In the genomic region with DNA sequence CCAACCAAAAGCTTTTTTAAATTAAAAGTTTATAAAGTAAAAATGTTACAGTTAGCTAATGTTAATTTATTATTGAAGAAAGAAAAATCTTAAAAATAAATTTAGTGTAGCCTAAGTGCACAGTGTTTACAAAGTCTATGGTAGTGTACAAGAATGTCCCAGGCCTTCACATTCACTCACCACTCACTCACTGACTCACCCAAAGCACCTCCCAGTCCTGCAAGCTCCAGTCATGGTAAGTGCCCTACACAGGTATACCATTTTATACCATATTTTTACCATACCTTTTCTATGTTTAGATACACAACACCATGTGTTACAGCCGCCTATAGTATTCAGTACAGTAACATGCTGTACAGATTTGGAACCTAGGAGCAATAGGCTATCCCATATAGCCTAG, we compare ENCODE assay signal across 20 cellular contexts.
"Had no signal": no experiment of that assay in that cellular context is flagged by ENCODE, and none has a peak within 500 bp of the region (broad histone marks: within the 10 kb centered on the region; RNA-seq: fewer than 3 reads in every experiment).

No MANE protein-coding gene starts in this region.

- H3K4me3 ChIP-seq: coronary artery, gastroesophageal sphincter, lung, psoas muscle, spleen had no signal

- H3K27me3 ChIP-seq: gastroesophageal sphincter, spleen had no signal

- H3K36me3 ChIP-seq: neutrophil had no signal

- H3K9me3 ChIP-seq: gastroesophageal sphincter, neutrophil, psoas muscle, spleen had no signal

- ATAC-seq: esophagus mucosa; gastroesophageal sphincter; left colon; left ventricle myocardium superior; naive thymus-derived CD8-positive, alpha-beta T cell; psoas muscle; sciatic nerve; stimulated activated memory B cell treated with anti-CD40 and anti-IgM and Interleukin-4, amounts not matched to agents 10 μg/mL and 1 μg/mL and 100 μg/mL, for 72 hours; stimulated activated naive CD8-positive, alpha-beta T cell treated with anti-CD3 and anti-CD28 coated beads, Interleukin-15, amount 100 ng/mL, for 72 hours had no signal

- FAIRE-seq: kidney had no signal

- H3K27ac ChIP-seq: coronary artery, gastroesophageal sphincter, neutrophil, psoas muscle, spleen had no signal

- DNase-seq: effector CD8-positive, alpha-beta T cell; glutamatergic neuron; kidney; left colon; left ventricle myocardium superior; naive thymus-derived CD8-positive, alpha-beta T cell; psoas muscle; spleen; stimulated activated CD4-positive, alpha-beta T cell treated with anti-CD3 and anti-CD28 coated beads, Interleukin-15, amount 100 ng/mL, for 24 hours; stimulated activated CD4-positive, alpha-beta T cell treated with anti-CD3 and anti-CD28 coated beads, Interleukin-1b, Interleukin-23, amount 100 ng/mL, for 48 hours; stimulated activated CD4-positive, alpha-beta T cell treated with anti-CD3 and anti-CD28 coated beads, Interleukin-4, amount 100 ng/mL, for 24 hours; stimulated activated naive CD8-positive, alpha-beta T cell treated with anti-CD3 and anti-CD28 coated beads, Interleukin-15, amount 100 ng/mL, for 72 hours; trophoblast cell had no signal

- H3K4me1 ChIP-seq: gastroesophageal sphincter, psoas muscle had no signal
